ENCODE assay signal across 1 cellular context in the genomic region with DNA sequence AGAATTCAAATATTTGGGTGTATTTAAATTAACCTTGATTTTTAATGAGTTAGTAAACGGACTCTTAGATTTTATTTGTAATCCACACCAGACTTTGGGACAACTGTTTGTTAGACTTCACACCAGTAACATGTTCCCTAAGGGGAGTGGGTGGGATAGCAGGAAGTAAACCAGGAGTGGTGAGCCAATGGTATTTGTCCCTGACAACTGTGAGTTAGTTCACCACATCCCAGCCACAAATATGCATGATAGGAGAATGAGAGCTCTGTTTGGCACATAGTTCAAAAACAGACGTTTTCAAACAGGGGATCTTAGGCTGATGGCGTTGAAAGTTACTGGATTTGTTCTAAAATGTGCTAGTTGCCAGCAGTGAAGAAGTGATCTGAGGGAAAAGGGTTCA.
TF ChIP-seq lines count a peak whose summit lies in the region.

No MANE protein-coding gene starts in this region.

TF ChIP-seq in HCT116, 20 proteins besides CTCF, POLR2A, EP300 and RAD21 (continued from another document):
- no peak for TF ChIP-seq ZBTB33 (IDR thresholded peaks at IDR 0.05; ENCODE audit: extremely low read depth, insufficient replicate concordance, low read length)
- no peak for TF ChIP-seq EGR1 (IDR thresholded peaks at IDR 0.05; ENCODE audit: low read depth)
- no peak for TF ChIP-seq ELF1 (IDR thresholded peaks at IDR 0.05; ENCODE audit: borderline replicate concordance, low read depth)
